8 cellular contexts compared by ENCODE assay signal in genomic region chr1:100894622-100895539, GRCh38. TPM values are rescaled to one million over a fixed set of nuclear protein-coding genes. Genes with fewer than 3 reads are reported as not detected.
DNase-seq lines count a peak whose midpoint lies in the region; ATAC-seq and TF ChIP-seq lines count a peak whose summit lies in the region.

Gene EXTL2 (minus strand): TSS chr1:100894842. CDS start chr1:100888757, 6,085 bp downstream.

- H4K20me1 ChIP-seq in SK-N-SH (ENCODE audit: insufficient read depth): no peaks in the 10 kb centered on the region

- peak within 1 kb of the TSS; percentile 94 for H3K9ac ChIP-seq in SK-N-SH

- POLR2A ChIA-PET in SK-N-SH (lab: Yijun Ruan, JAX): interaction anchor here (0.6 to 1.0 kb wide), 3 partner anchors 26 to 1427 kb away, joined by 3 to 4 read pairs (median 4); no protein-coding TSS in a partner anchor

- peaks cover 13% of the 10 kb centered on the region for H3F3A ChIP-seq in SK-N-SH (replicated peaks; ENCODE audit: insufficient read depth)

- CTCF ChIA-PET in SK-N-SH (lab: Yijun Ruan, JAX): interaction anchor here (0.6 to 2.1 kb wide), 8 partner anchors 10 to 436 kb away, joined by 3 to 9 read pairs (median 3); no protein-coding TSS in a partner anchor

- H3K4me1 ChIP-seq in SK-N-SH (ENCODE audit: control insufficient read depth in 1 of 2, insufficient read depth in 2 of 2, low read depth in 1 of 2, low read length in 1 of 2) (peaks cover 8 to 17% of the 10 kb centered on the region in 2 experiments; a peak in 3 of 4 replicates), thymus (ENCODE audit: control insufficient read depth, insufficient read depth, low read length) (peaks cover 2% of the 10 kb centered on the region)

- H3K27ac Mint-ChIP-seq in activated naive CD8-positive, alpha-beta T cell treated with anti-CD3 and anti-CD28 coated beads for 36 hours: peak within 1 kb of the TSS; percentile 99
- peak within 1 kb of the TSS; percentile 50 for H3K27ac Mint-ChIP-seq in glutamatergic neuron (ENCODE audit: unreplicated experiment)

- H3K9me2 ChIP-seq in SK-N-SH: no peaks in the 10 kb centered on the region

- TF ChIP-seq RAD21 in SK-N-SH (IDR thresholded peaks at IDR 0.05; ENCODE audit: low read length): no peak

- peaks cover 78% of the 10 kb centered on the region for H3K79me2 ChIP-seq in SK-N-SH (ENCODE audit: insufficient read depth)

- H3K4me3 ChIP-seq in HFF-Myc (replicated peaks; ENCODE audit: low read depth, low read length) (peak within 1 kb of the TSS; percentile 98), SK-N-SH (ENCODE audit: low read depth in 2 of 2, low read length in 1 of 2) (peak within 1 kb of the TSS; percentile 95 to 99), thymus (ENCODE audit: low read length) (peak within 1 kb of the TSS; percentile 74)

- WGBS in SK-N-SH (ENCODE audit: low lambda C conversion rate): under 1% methylated on average over 47 of the region's 47 CpGs
- WGBS in thymus: under 1% methylated on average over 47 of the region's 47 CpGs

- H3K4me1 Mint-ChIP-seq in activated naive CD8-positive, alpha-beta T cell treated with anti-CD3 and anti-CD28 coated beads for 36 hours: peaks cover 43% of the 10 kb centered on the region
- H3K4me1 Mint-ChIP-seq in glutamatergic neuron (ENCODE audit: low read depth, unreplicated experiment): peaks cover 9% of the 10 kb centered on the region

- H3K36me3 ChIP-seq in SK-N-SH (replicated peaks in 1 of 2; ENCODE audit: control insufficient read depth in 1 of 2, insufficient read depth in 2 of 2, low read length in 1 of 2): peaks cover 25 to 31% of the 10 kb centered on the region in 2 experiments
- no peaks in the 10 kb centered on the region for H3K36me3 ChIP-seq in thymus (ENCODE audit: control insufficient read depth, insufficient read depth)

- peak; percentile 31 for DNase-seq in GM04503 (ENCODE audit: low read depth)
- peak; percentile 77 for DNase-seq in HFF-Myc (ENCODE audit: extremely low read depth, low read depth)
- DNase-seq in NAMALWA (ENCODE audit: low spot score): peak; percentile 78
- peak; percentile 81 for DNase-seq in SK-N-SH
- peak; percentile 83 for DNase-seq in activated naive CD8-positive, alpha-beta T cell treated with anti-CD3 and anti-CD28 coated beads for 36 hours
- peak; percentile 83 for DNase-seq in glutamatergic neuron
- DNase-seq in omental fat pad (ENCODE audit: low spot score): peak; percentile 72

- H3K9me3 ChIP-seq in SK-N-SH (no peaks in the 10 kb centered on the region), thymus (ENCODE audit: control insufficient read depth) (peaks cover 1% of the 10 kb centered on the region)

- peaks cover 60% of the 10 kb centered on the region for H3K36me3 Mint-ChIP-seq in activated naive CD8-positive, alpha-beta T cell treated with anti-CD3 and anti-CD28 coated beads for 36 hours
- H3K36me3 Mint-ChIP-seq in glutamatergic neuron (ENCODE audit: unreplicated experiment): peaks cover 13% of the 10 kb centered on the region

- ATAC-seq in omental fat pad (ENCODE audit: low FRiP score): peak; percentile 64

- peak within 1 kb of the TSS; percentile 90 for H2AFZ ChIP-seq in SK-N-SH (ENCODE audit: low read depth)

- H3K27ac ChIP-seq in SK-N-SH (ENCODE audit: low read depth in 2 of 2, low read length in 1 of 2) (peak within 1 kb of the TSS; percentile 96 to 99), thymus (ENCODE audit: low read depth) (peak within 1 kb of the TSS; percentile 89)

- H3K9me3 Mint-ChIP-seq in activated naive CD8-positive, alpha-beta T cell treated with anti-CD3 and anti-CD28 coated beads for 36 hours: peaks cover 12% of the 10 kb centered on the region
- H3K9me3 Mint-ChIP-seq in glutamatergic neuron (ENCODE audit: unreplicated experiment): peaks cover 10% of the 10 kb centered on the region

- peak within 1 kb of the TSS; percentile 97 for H3K4me3 Mint-ChIP-seq in activated naive CD8-positive, alpha-beta T cell treated with anti-CD3 and anti-CD28 coated beads for 36 hours
- peak within 1 kb of the TSS; percentile 98 for H3K4me3 Mint-ChIP-seq in glutamatergic neuron (ENCODE audit: unreplicated experiment)

- no peaks in the 10 kb centered on the region for H3K27me3 Mint-ChIP-seq in activated naive CD8-positive, alpha-beta T cell treated with anti-CD3 and anti-CD28 coated beads for 36 hours
- peaks cover 2% of the 10 kb centered on the region for H3K27me3 Mint-ChIP-seq in glutamatergic neuron (ENCODE audit: unreplicated experiment)

- TF ChIP-seq EP300 in SK-N-SH (IDR thresholded peaks at IDR 0.05; ENCODE audit: borderline replicate concordance in 1 of 2, low read depth in 1 of 2, low read length in 1 of 2): peak in 1 of 2 experiments; percentile 17; a peak in 1 of 4 replicates

- H3K27me3 ChIP-seq in SK-N-SH (ENCODE audit: insufficient read depth) (no peaks in the 10 kb centered on the region), thymus (ENCODE audit: control insufficient read depth, insufficient read depth) (no peaks in the 10 kb centered on the region)

- H3K4me2 ChIP-seq in SK-N-SH: peak within 1 kb of the TSS; percentile 92

- TF ChIP-seq CTCF in HFF-Myc (IDR thresholded peaks at IDR 0.05; ENCODE audit: low read depth, low read length, missing control alignments): no peak
- no peak for TF ChIP-seq CTCF in SK-N-SH (IDR thresholded peaks at IDR 0.05)
- no peak for TF ChIP-seq CTCF in glutamatergic neuron (IDR thresholded peaks at IDR 0.05; ENCODE audit: partially characterized antibody, unreplicated experiment)
- no peak for TF ChIP-seq CTCF in omental fat pad (IDR thresholded peaks at IDR 0.05)

TF ChIP-seq in SK-N-SH, 30 proteins besides CTCF, POLR2A, EP300 and RAD21:
- TF ChIP-seq MAX (IDR thresholded peaks at IDR 0.05; ENCODE audit: low read depth) (peak; percentile 68), GABPA (IDR thresholded peaks at IDR 0.05; ENCODE audit: low read depth) (peak; percentile 72), TAF1 (IDR thresholded peaks at IDR 0.05; ENCODE audit: borderline replicate concordance, low read depth, low read length) (peak; percentile 58), ELF1 (IDR thresholded peaks at IDR 0.05) (peak; percentile 50; the same call in 1 of the 2 replicates), MXI1 (IDR thresholded peaks at IDR 0.05; ENCODE audit: low read depth, low read length) (peak; percentile 91), POLR2AphosphoS5 (IDR thresholded peaks at IDR 0.05; ENCODE audit: low read depth, low read length) (peak; percentile 61; the same call in 1 of the 2 replicates), RCOR1 (IDR thresholded peaks at IDR 0.05; ENCODE audit: low read length) (peak; percentile 52; the same call in 1 of the 2 replicates), USF1 (IDR thresholded peaks at IDR 0.05; ENCODE audit: borderline replicate concordance, low read depth) (peak; percentile 70), NFIC (IDR thresholded peaks at IDR 0.05; ENCODE audit: borderline replicate concordance) (no peak; the same call in 1 of the 2 replicates), SMC3 (IDR thresholded peaks at IDR 0.05; ENCODE audit: low read depth, low read length) (no peak), YY1 (IDR thresholded peaks at IDR 0.05; ENCODE audit: low read depth) (peak; percentile 72), CHD2 (IDR thresholded peaks at IDR 0.05; ENCODE audit: low read length, partially characterized antibody) (peak; percentile 46), USF2 (IDR thresholded peaks at IDR 0.05; ENCODE audit: borderline replicate concordance, low read depth, low read length) (0 out of 2 replicates have a peak, but pooled peaks have one; percentile 20), RFX5 (IDR thresholded peaks at IDR 0.05; ENCODE audit: low read length) (no peak), SIN3A (IDR thresholded peaks at IDR 0.05; ENCODE audit: borderline replicate concordance, low read depth, low read length) (0 out of 2 replicates have a peak, but pooled peaks have one; percentile 41)

RNA-seq across cellular contexts. Expression of gene EXTL2, which starts in this region (rescaled TPM):
- 20.3 and 32.5 TPM in 2 replicates for polyA plus RNA-seq in SK-N-SH (2012; rRNA removed)
- 32.6 and 34.8 TPM in 2 replicates for polyA plus RNA-seq in SK-N-SH (2012; cell fraction: cytosol; rRNA removed)
- polyA plus RNA-seq in SK-N-SH (2012; cell fraction: nucleus; rRNA removed): 15.8 and 38.5 TPM in 2 replicates
- 10 to 100 TPM in 1 of 2 experiments, 1 to 10 TPM in 1; 10.0 to 10.8 TPM for total RNA-seq in activated naive CD8-positive, alpha-beta T cell treated with anti-CD3 and anti-CD28 coated beads for 36 hours
- total RNA-seq in glutamatergic neuron (ENCODE audit: unreplicated experiment): 27.9 TPM
- total RNA-seq in omental fat pad: 10 to 100 TPM; 10.1 to 16.6 (median 10.4) TPM
- polyA plus RNA-seq in thymus: 12.1 TPM

Comparison
In these comparisons a context has a peak if more than half of its experiments do, and no peak if none do; other contexts are left out.
1. Peak in every context shown above with its lines: DNase-seq, ATAC-seq, H3K4me3 ChIP-seq and H3K27ac ChIP-seq.
2. DNase-seq: peak in every context shown above with its lines; median percentile 83 in activated naive CD8-positive, alpha-beta T cell treated with anti-CD3 and anti-CD28 coated beads for 36 hours; 83 in glutamatergic neuron; 81 in SK-N-SH; 78 in NAMALWA; 77 in HFF-Myc; 72 in omental fat pad; 31 in GM04503.